In genomic region chr9:133991964-133992779, GRCh38 we compare ENCODE assay signal across 8 cellular contexts. TPM values are rescaled to one million over a fixed set of nuclear protein-coding genes. Genes with fewer than 3 reads are reported as not detected.
DNase-seq lines count a peak whose midpoint lies in the region; ATAC-seq and TF ChIP-seq lines count a peak whose summit lies in the region.

VAV2 (minus strand) TSS chr9:133992324; CDS start chr9:133992278, 46 bp downstream.

- no peak for TF ChIP-seq CTCF in AG04449 (IDR thresholded peaks at IDR 0.05; ENCODE audit: insufficient read depth, low read length, missing control alignments)

- DNase-seq in AG04449 (ENCODE audit: low read depth, low spot score) (no peak), NCI-H510A (lab: John Stamatoyannopoulos, UW) (peak; percentile 56), myocyte (ENCODE audit: low read depth) (peak; percentile 52)
- DNase-seq in activated CD8-positive, alpha-beta memory T cell treated with anti-CD3 and anti-CD28 coated beads, Interleukin-2, amount 50 U/mL, for 48 hours: peak; percentile 75

- POLR2A ChIA-PET in AG04449 (lab: Yijun Ruan, JAX): interaction anchor here (1.1 to 1.4 kb wide), 2 partner anchors 33 to 36 kb away, joined by 3 to 4 read pairs; partner anchors contain the start of gene BRD3OS

- H3K4me3 ChIP-seq in AG04449 (ENCODE audit: low read depth, low read length) (peak within 1 kb of the TSS; percentile 86), thymus (ENCODE audit: low read length) (peak within 1 kb of the TSS; percentile 85)

- CTCF ChIA-PET in AG04449 (lab: Yijun Ruan, JAX): interaction anchor here (1.2 to 5.5 kb wide), 11 partner anchors 25 to 250 kb away, joined by 3 to 364 read pairs (median 12); partner anchors contain the start of gene BRD3OS

- H3K36me3 ChIP-seq in thymus (ENCODE audit: control insufficient read depth, insufficient read depth): no peaks in the 10 kb centered on the region

- under 1% methylated on average over 124 of the region's 124 CpGs for WGBS in thymus

- peaks cover 34% of the 10 kb centered on the region for H3K27me3 ChIP-seq in thymus (ENCODE audit: control insufficient read depth, insufficient read depth)

- no peaks in the 10 kb centered on the region for H3K9me3 ChIP-seq in thymus (ENCODE audit: control insufficient read depth)

- peak; percentile 39 for ATAC-seq in GM18858 (IDR thresholded peaks at IDR 0.05; ENCODE audit: unreplicated experiment)
- ATAC-seq in HG03025 (IDR thresholded peaks at IDR 0.05; ENCODE audit: low FRiP score, unreplicated experiment): peak; percentile 38
- peak; percentile 40 for ATAC-seq in esophagus mucosa

- peaks cover 15% of the 10 kb centered on the region for H3K4me1 ChIP-seq in thymus (ENCODE audit: control insufficient read depth, insufficient read depth, low read length)

- peak within 1 kb of the TSS; percentile 81 for H3K27ac ChIP-seq in thymus (ENCODE audit: low read depth)

RNA-seq across cellular contexts. Expression of gene VAV2, which starts in this region (rescaled TPM):
- total RNA-seq in esophagus mucosa (9.1 TPM), myocyte (7.5 and 10.4 TPM in 2 replicates)
- 20.6 TPM for polyA plus RNA-seq in myocyte (2012)
- polyA plus RNA-seq in thymus: 9.8 TPM
